Comparison of ENCODE assay signal across 19 cellular contexts in genomic region chr10:116226053-116226452, GRCh38. TPM values are rescaled to one million over a fixed set of nuclear protein-coding genes. Genes with fewer than 3 reads are reported as not detected.
DNase-seq lines count a peak whose midpoint lies in the region; ATAC-seq and TF ChIP-seq lines count a peak whose summit lies in the region.
"Had no signal": no experiment of that assay in that cellular context is flagged by ENCODE, and none has a peak within 500 bp of the region (broad histone marks: within the 10 kb centered on the region; RNA-seq: fewer than 3 reads in every experiment).

No MANE protein-coding gene starts in this region.

- no peaks in the 10 kb centered on the region for H3K9me3 ChIP-seq in right lobe of liver
- H3K9me3 ChIP-seq: A549, Caco-2 had no signal

- no peaks in the 10 kb centered on the region for H3K27me3 Mint-ChIP-seq in activated naive CD4-positive, alpha-beta T cell treated with anti-CD3 and anti-CD28 coated beads, Interleukin-2, amount 10 ng/mL, durations not matched to agents 7 days and 5 days
- H3K27me3 Mint-ChIP-seq: CD4-positive, alpha-beta T cell had no signal

- no peaks in the 10 kb centered on the region for H3K36me3 ChIP-seq in right lobe of liver
- H3K36me3 ChIP-seq: BLaER1 treated with 17β-estradiol and CSF1 and Interleukin-3, amounts not matched to agents 10 nM and 100 nM had no signal

- in situ Hi-C loops in GM13977 (cut with MboI; ENCODE audit: low pct_unique_long_range_greater_than_20kb, low sequenced_read_pairs, unreplicated experiment), result no loop called here

- TF ChIP-seq CTCF in right lobe of liver (IDR thresholded peaks at IDR 0.05), result no peak
- no peak for TF ChIP-seq CTCF in GM13977 (IDR thresholded peaks at IDR 0.05; ENCODE audit: extremely low read depth, insufficient read depth, missing control alignments)

- H3K4me3 Mint-ChIP-seq in activated naive CD4-positive, alpha-beta T cell treated with anti-CD3 and anti-CD28 coated beads, Interleukin-2, amount 10 ng/mL, durations not matched to agents 7 days and 5 days, result no peak overlapping the region
- H3K4me3 Mint-ChIP-seq: B cell; CD4-positive, alpha-beta T cell; CD8-positive, alpha-beta T cell had no signal

- CTCF ChIA-PET in activated naive CD4-positive, alpha-beta T cell treated with anti-CD3 and anti-CD28 coated beads, Interleukin-2, amount 10 ng/mL, durations not matched to agents 7 days and 5 days (lab: Charles Lee), result no interaction called here

- H3K27ac ChIP-seq in right lobe of liver, result peak overlapping the region in 2 of 3 donors; percentile 22 to 31
- H3K27ac ChIP-seq: 22Rv1; A549; BLaER1 treated with 17β-estradiol and CSF1 and Interleukin-3, amounts not matched to agents 10 nM and 100 nM; C4-2B had no signal

- H3K36me3 Mint-ChIP-seq in activated naive CD4-positive, alpha-beta T cell treated with anti-CD3 and anti-CD28 coated beads, Interleukin-2, amount 10 ng/mL, durations not matched to agents 7 days and 5 days, result no peaks in the 10 kb centered on the region
- H3K36me3 Mint-ChIP-seq: CD8-positive, alpha-beta T cell had no signal

- TF ChIP-seq POLR2A in right lobe of liver (IDR thresholded peaks at IDR 0.05), result no peak

- H3K4me3 ChIP-seq in right lobe of liver, result no peak overlapping the region
- H3K4me3 ChIP-seq: A549; BLaER1 treated with 17β-estradiol and CSF1 and Interleukin-3, amounts not matched to agents 10 nM and 100 nM; GM12878 had no signal

- no peaks in the 10 kb centered on the region for H3K9me3 Mint-ChIP-seq in activated naive CD4-positive, alpha-beta T cell treated with anti-CD3 and anti-CD28 coated beads, Interleukin-2, amount 10 ng/mL, durations not matched to agents 7 days and 5 days
- H3K9me3 Mint-ChIP-seq: CD4-positive, alpha-beta T cell; CD8-positive, alpha-beta T cell had no signal

- intact Hi-C loops in right lobe of liver (cut with DNase I), result no loop called here

- no peak for DNase-seq in activated naive CD4-positive, alpha-beta T cell treated with anti-CD3 and anti-CD28 coated beads, Interleukin-2, amount 10 ng/mL, durations not matched to agents 7 days and 5 days
- DNase-seq in activated naive CD4-positive, alpha-beta T cell treated with anti-CD3 and anti-CD28 coated beads, Interleukin-2, amount 50 U/mL, for 16 hours, result no peak
- DNase-seq in RPMI7951 (ENCODE audit: low read depth) (peak; percentile 2), right lobe of liver (peak in 1 of 3 donors; percentile 57), NCI-H1048 (lab: John Stamatoyannopoulos, UW) (no peak), GM13977 (ENCODE audit: low spot score) (no peak)
- DNase-seq: AML-193; Caco-2; Calu3; CD4-positive, alpha-beta T cell; CD8-positive, alpha-beta T cell; DMS79 treated with DMSO at 0.1 percent for 48 hours; GF-D8 had no signal

- peak; percentile 77 to 88 (median 84) for ATAC-seq in right lobe of liver
- ATAC-seq: A549; CD8-positive, alpha-beta T cell; GM12878 had no signal

- peaks cover 0 to 23% (median 9%) of the 10 kb centered on the region in 4 donors for H3K4me1 ChIP-seq in right lobe of liver
- H3K4me1 ChIP-seq: A549, Caco-2 had no signal

- no peaks in the 10 kb centered on the region for H3K4me1 Mint-ChIP-seq in activated naive CD4-positive, alpha-beta T cell treated with anti-CD3 and anti-CD28 coated beads, Interleukin-2, amount 10 ng/mL, durations not matched to agents 7 days and 5 days
- H3K4me1 Mint-ChIP-seq: B cell had no signal

- peak overlapping the region; percentile 56 for H3K27ac Mint-ChIP-seq in activated naive CD4-positive, alpha-beta T cell treated with anti-CD3 and anti-CD28 coated beads, Interleukin-2, amount 10 ng/mL, durations not matched to agents 7 days and 5 days
- H3K27ac Mint-ChIP-seq: B cell; CD4-positive, alpha-beta T cell; CD8-positive, alpha-beta T cell had no signal

- 38% methylated on average over 5 of the region's 5 CpGs for WGBS in right lobe of liver (ENCODE audit: insufficient coverage, low coverage, low lambda C conversion rate, missing lambda C conversion rate)

- no peaks in the 10 kb centered on the region for H3K27me3 ChIP-seq in right lobe of liver
- H3K27me3 ChIP-seq: BLaER1 treated with 17β-estradiol and CSF1 and Interleukin-3, amounts not matched to agents 10 nM and 100 nM had no signal

RNA-seq across cellular contexts. Expression of gene GFRA1, which starts 47.0 kb away (rescaled TPM):
- 0.68 and 0.72 TPM in 2 replicates for total RNA-seq in RPMI7951 (2014; rRNA removed; shearing (Covaris generic))
- total RNA-seq in right lobe of liver, result 10 to 100 TPM; 17.9 to 67.8 (median 42.8) TPM
- total RNA-seq: B cell; Caco-2; Calu3; CD4-positive, alpha-beta T cell; CD8-positive, alpha-beta T cell had no signal

Comparison
In these comparisons a context has a peak if more than half of its experiments do, and no peak if none do; other contexts are left out.
1. RNA of gene GFRA1, which starts 47.0 kb away (total RNA-seq): 17.9 to 67.8 TPM in right lobe of liver; 0.68 to 0.72 TPM in RPMI7951; every median in the first group is over 10 times any median in the second.